In the genomic region with DNA sequence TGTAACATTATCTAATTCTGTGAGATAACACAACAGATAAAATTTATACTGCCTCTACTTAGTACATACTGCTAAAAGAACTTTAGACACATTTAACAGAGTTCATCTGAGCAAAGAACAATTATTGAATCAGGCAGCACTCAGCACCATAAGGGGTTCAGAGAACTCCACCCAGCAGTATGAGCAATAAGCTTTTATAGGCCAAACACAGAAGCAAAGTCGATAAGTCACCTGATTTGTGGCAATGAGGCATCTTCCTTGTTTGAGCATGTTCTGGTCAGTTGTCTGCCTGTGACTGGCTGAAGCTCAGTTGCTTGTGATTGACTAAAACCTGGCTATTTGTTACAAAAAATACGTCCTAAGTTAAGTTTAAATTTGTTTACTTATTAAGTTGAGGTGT, we compare ENCODE assay signal across 29 cellular contexts.
"Had no signal": no experiment of that assay in that cellular context is flagged by ENCODE, and none has a peak within 500 bp of the region (broad histone marks: within the 10 kb centered on the region; RNA-seq: fewer than 3 reads in every experiment).

No MANE protein-coding gene starts in this region.

- H3K27me3 ChIP-seq: brain microvascular endothelial cell had no signal

- DNase-seq: activated CD4-positive, alpha-beta memory T cell treated with anti-CD3 and anti-CD28 coated beads, Interleukin-2, amount 10 ng/mL, durations not matched to agents 7 days and 5 days; activated CD4-positive, alpha-beta T cell treated with anti-CD3 and anti-CD28 coated beads for 1 hour; activated CD4-positive, alpha-beta T cell treated with anti-CD3 and anti-CD28 coated beads for 48 hours; activated CD4-positive, CD25-positive, alpha-beta regulatory T cell; activated CD8-positive, alpha-beta memory T cell treated with anti-CD3 and anti-CD28 coated beads for 24 hours; activated CD8-positive, alpha-beta memory T cell treated with anti-CD3 and anti-CD28 coated beads, Interleukin-2, amount 10 ng/mL, durations not matched to agents 7 days and 5 days; activated CD8-positive, alpha-beta memory T cell treated with anti-CD3 and anti-CD28 coated beads, Interleukin-2, amount 50 U/mL, for 48 hours; activated effector memory CD4-positive, alpha-beta T cell treated with Interleukin-2 at 50 U/mL for 16 hours; activated naive CD4-positive, alpha-beta T cell treated with anti-CD3 and anti-CD28 coated beads, Interleukin-2, amount 50 U/mL, for 16 hours; activated naive CD8-positive, alpha-beta T cell treated with anti-CD3 and anti-CD28 coated beads for 36 hours; activated T-cell treated with anti-CD3 and anti-CD28 coated beads, Interleukin-2, amount 50 U/mL, for 48 hours; amniotic stem cell; aorta; brain microvascular endothelial cell; central memory CD4-positive, alpha-beta T cell; NCI-H1105 treated with DMSO at 0.1 percent for 48 hours; NCI-H1436; NCI-H1694 treated with DMSO at 0.1 percent for 48 hours; NCI-H2029; NCI-H345; NCI-H510A; NCI-H526; NCI-H748 treated with DMSO at 0.1 percent for 48 hours; OCI-M1; T1000; WERI-Rb-1 had no signal

- H3K36me3 ChIP-seq: brain microvascular endothelial cell, WERI-Rb-1 had no signal

- H3K27ac ChIP-seq: brain microvascular endothelial cell, KMS-11, WERI-Rb-1 had no signal

- ATAC-seq: activated CD8-positive, alpha-beta memory T cell treated with anti-CD3 and anti-CD28 coated beads, Interleukin-2, amount 10 ng/mL, durations not matched to agents 7 days and 5 days; Panc1; Right ventricle myocardium inferior had no signal
